In the genomic region with DNA sequence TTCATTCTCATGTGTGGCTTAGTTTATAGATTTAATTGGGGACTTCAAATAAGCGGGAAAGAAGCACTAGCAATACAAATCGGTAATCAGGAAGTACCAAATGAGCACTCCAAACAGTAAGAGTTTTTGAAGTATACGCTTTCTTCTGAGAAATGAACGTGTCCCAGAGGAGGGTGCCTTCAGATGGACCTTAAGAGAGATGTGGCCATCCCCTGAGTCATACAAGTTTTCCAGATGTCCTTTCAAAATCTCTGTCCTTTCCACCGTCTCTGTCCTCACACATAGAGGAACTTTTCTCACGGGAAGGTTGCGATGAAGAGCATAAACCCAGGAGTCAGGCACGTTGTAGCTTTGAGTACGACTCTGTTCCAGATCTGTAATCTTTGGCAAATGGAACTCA, we compare ENCODE assay signal across 9 cellular contexts. TPM values are rescaled to one million over a fixed set of nuclear protein-coding genes. Genes with fewer than 3 reads are reported as not detected.
A peak's percentile ranks its signal among the peaks of the same experiment; 100 is the strongest.
DNase-seq lines count a peak whose midpoint lies in the region; ATAC-seq, FAIRE-seq and TF ChIP-seq lines count a peak whose summit lies in the region.
"Had no signal": no experiment of that assay in that cellular context is flagged by ENCODE, and none has a peak within 500 bp of the region (broad histone marks: within the 10 kb centered on the region; RNA-seq: fewer than 3 reads in every experiment).

No MANE protein-coding gene starts in this region.

- WGBS in GM12878 (ENCODE audit: insufficient coverage, insufficient replicate concordance, low lambda C conversion rate, missing lambda C conversion rate) = 90% methylated on average over 9 of the region's 9 CpGs

- in situ Hi-C loops in GM12878 (cut with MboI) = no loop called here

- H3K27me3 ChIP-seq in HUES6 (ENCODE audit: control insufficient read depth, insufficient read depth, low read length) = no peaks in the 10 kb centered on the region
- no peaks in the 10 kb centered on the region for H3K27me3 ChIP-seq in GM12878 (replicated peaks in 1 of 2; ENCODE audit: control insufficient read depth in 2 of 2, insufficient read depth in 2 of 2, low read length in 1 of 2)
- H3K27me3 ChIP-seq in vagina = no peaks in the 10 kb centered on the region
- H3K27me3 ChIP-seq: esophagus muscularis mucosa had no signal

- peaks cover under 1% of the 10 kb centered on the region; the same call in 1 of the 2 replicates for H4K20me1 ChIP-seq in GM12878 (ENCODE audit: control insufficient read depth, insufficient read depth)

- no TSS peak for BruUV-seq in GM12878 (replicated peaks; lab: Mats Ljungman, UMichigan)

- TF ChIP-seq POLR2A in GM12878 (IDR thresholded peaks at IDR 0.05; ENCODE audit: low read depth, low read length) = no peak
- TF ChIP-seq POLR2A in vagina (IDR thresholded peaks at IDR 0.05) = no peak

- peak overlapping the region in 1 of 2 donors; percentile 86 for H3K4me3 Mint-ChIP-seq in CD14-positive monocyte
- peak overlapping the region; percentile 77 to 91 (median 84) for H3K4me3 Mint-ChIP-seq in naive thymus-derived CD8-positive, alpha-beta T cell

- RAD21 ChIA-PET in GM12878 (lab: Charles Lee; ENCODE audit: unreplicated experiment) = no interaction called here

- H3K4me3 ChIP-seq in HUES6 (ENCODE audit: low read depth, low read length) = peak overlapping the region; percentile 84
- H3K4me3 ChIP-seq in GM12878 = 0 out of 2 replicates have a peak overlapping the region, but pooled peaks have one; percentile 63
- H3K4me3 ChIP-seq in vagina = no peak overlapping the region

- POLR2A ChIA-PET in GM12878 (lab: Charles Lee) = no interaction called here
- POLR2A ChIA-PET in naive thymus-derived CD8-positive, alpha-beta T cell (lab: Charles Lee) = no interaction called here

- FAIRE-seq in GM12878 (lab: Jason Lieb, UNC) = no peak

- peaks cover 0 to 2% (median 0%) of the 10 kb centered on the region in 3 donors for H3K27me3 Mint-ChIP-seq in CD14-positive monocyte (ENCODE audit: low read depth in 3 of 3)
- no peaks in the 10 kb centered on the region for H3K27me3 Mint-ChIP-seq in naive thymus-derived CD8-positive, alpha-beta T cell

- no peaks in the 10 kb centered on the region for H3K36me3 Mint-ChIP-seq in CD14-positive monocyte
- H3K36me3 Mint-ChIP-seq in naive thymus-derived CD8-positive, alpha-beta T cell = no peaks in the 10 kb centered on the region

- peak overlapping the region; percentile 85; the same call in 1 of the 2 replicates for H2AFZ ChIP-seq in GM12878 (ENCODE audit: control insufficient read depth, low read depth, low read length)

- peak overlapping the region in 6 of 7 donors; percentile 88 to 94 (median 90) for H3K27ac Mint-ChIP-seq in CD14-positive monocyte
- peak overlapping the region; percentile 9 to 97 (median 92) for H3K27ac Mint-ChIP-seq in naive thymus-derived CD8-positive, alpha-beta T cell

- peak overlapping the region; percentile 96 for H3K9ac ChIP-seq in HUES6 (ENCODE audit: low read length)
- H3K9ac ChIP-seq in GM12878 (ENCODE audit: control insufficient read depth, insufficient read depth, low read length) = peak overlapping the region; percentile 86; the same call in 1 of the 2 replicates

- no peak for TF ChIP-seq EP300 in GM12878 (IDR thresholded peaks at IDR 0.05; ENCODE audit: borderline replicate concordance in 1 of 2, control insufficient read depth in 1 of 2, low read depth in 2 of 2, low read length in 2 of 2)

- H3K9me3 Mint-ChIP-seq in CD14-positive monocyte = peaks cover 0 to 1% (median 0%) of the 10 kb centered on the region in 7 donors
- H3K9me3 Mint-ChIP-seq in naive thymus-derived CD8-positive, alpha-beta T cell = no peaks in the 10 kb centered on the region

- no peaks in the 10 kb centered on the region for H3K36me3 ChIP-seq in HUES6 (ENCODE audit: control insufficient read depth, insufficient read depth, low read length)
- no peaks in the 10 kb centered on the region for H3K36me3 ChIP-seq in GM12878 (ENCODE audit: control insufficient read depth in 2 of 2, insufficient read depth in 2 of 2, low read length in 1 of 2)
- H3K36me3 ChIP-seq in vagina = no peaks in the 10 kb centered on the region
- H3K36me3 ChIP-seq: esophagus muscularis mucosa had no signal

- no peak for ATAC-seq in GM12878
- ATAC-seq in naive thymus-derived CD8-positive, alpha-beta T cell = no peak

- peaks cover 29% of the 10 kb centered on the region for H3K79me2 ChIP-seq in GM12878 (ENCODE audit: control insufficient read depth, insufficient read depth, low read length)

- H3K27ac ChIP-seq in HUES6 (ENCODE audit: low read depth, low read length) (0 out of 2 replicates have a peak overlapping the region, but pooled peaks have one; percentile 97), GM12878 (ENCODE audit: control insufficient read depth, insufficient read depth) (no peak overlapping the region), vagina (no peak overlapping the region)

- SMC1A ChIA-PET in GM12878 (lab: Charles Lee; ENCODE audit: uncharacterized antibody, unreplicated experiment) = interaction anchor here (1.4 kb wide), 1 partner anchor 29 kb away, joined by 4 read pairs; no protein-coding TSS in a partner anchor

- peaks cover 24% of the 10 kb centered on the region for H3K4me1 ChIP-seq in HUES6 (ENCODE audit: control insufficient read depth, insufficient read depth, low read length)
- no peaks in the 10 kb centered on the region for H3K4me1 ChIP-seq in GM12878 (ENCODE audit: control insufficient read depth, insufficient read depth, low read length)
- peaks cover 25% of the 10 kb centered on the region for H3K4me1 ChIP-seq in vagina

- H3K9me3 ChIP-seq in HUES6 (ENCODE audit: control insufficient read depth, insufficient read depth, low read depth, low read length) (no peaks in the 10 kb centered on the region), GM12878 (replicated peaks; ENCODE audit: control insufficient read depth, insufficient read depth, low read length) (no peaks in the 10 kb centered on the region; the same call in 2 of the 3 replicates), vagina (no peaks in the 10 kb centered on the region)
- H3K9me3 ChIP-seq: esophagus muscularis mucosa had no signal

- intact Hi-C loops in CD14-positive monocyte (cut with micrococcal nuclease) (loop anchor here (5.0 kb wide), 3 partner anchors 55 to 90 kb away; no protein-coding TSS in a partner anchor), GM12878 (cut with micrococcal nuclease; ENCODE audit: unreplicated experiment) (loop anchor here (5.0 kb wide), 1 partner anchor 90 kb away; no protein-coding TSS in a partner anchor), vagina (cut with DNase I) (no loop called here)

- DNase-seq in CD14-positive monocyte (ENCODE audit: low spot score) = no peak
- DNase-seq in GM12878 (ENCODE audit: low read depth, low spot score) = no peak
- no peak for DNase-seq in naive thymus-derived CD8-positive, alpha-beta T cell
- no peak for DNase-seq in cerebellum (ENCODE audit: low spot score)
- DNase-seq in NCI-H446 (lab: John Stamatoyannopoulos, UW) = no peak
- no peak for DNase-seq in stimulated activated naive CD4-positive, alpha-beta T cell (lab: John Stamatoyannopoulos, UW)
- no peak for DNase-seq in vagina (ENCODE audit: extremely low spot score in 2 of 2)

- TF ChIP-seq CTCF in CD14-positive monocyte (IDR thresholded peaks at IDR 0.05) (peak; percentile 2), GM12878 (IDR thresholded peaks at IDR 0.05 in 2 of 3, conservative IDR thresholded peaks at IDR 0.05 in 1 of 3; ENCODE audit: control insufficient read depth in 2 of 3, extremely low read depth in 1 of 3, insufficient read depth in 1 of 3, low read depth in 3 of 3, low read length in 3 of 3) (no peak), vagina (IDR thresholded peaks at IDR 0.05) (no peak)

- peak overlapping the region; percentile 91 for H3K4me2 ChIP-seq in GM12878 (ENCODE audit: control insufficient read depth, insufficient read depth)

- CTCF ChIA-PET in GM12878 (lab: Yijun Ruan, JAX) = no interaction called here

- TF ChIP-seq RAD21 in GM12878 (IDR thresholded peaks at IDR 0.05; ENCODE audit: insufficient read depth, low read depth, low read length) = no peak

- peaks cover 41% of the 10 kb centered on the region for H3K4me1 Mint-ChIP-seq in CD14-positive monocyte
- H3K4me1 Mint-ChIP-seq in naive thymus-derived CD8-positive, alpha-beta T cell = peaks cover 25 to 37% (median 33%) of the 10 kb centered on the region in 4 donors

TF ChIP-seq in GM12878, 131 proteins besides CTCF, POLR2A, EP300 and RAD21 (continues in another document):
- TF ChIP-seq NR2F1 (conservative IDR thresholded peaks at IDR 0.05) = no peak
- no peak for TF ChIP-seq WRNIP1 (IDR thresholded peaks at IDR 0.05; ENCODE audit: borderline replicate concordance, low read depth, low read length)
- no peak for TF ChIP-seq IKZF2 (IDR thresholded peaks at IDR 0.05)
- TF ChIP-seq NR2C2 (IDR thresholded peaks at IDR 0.05; ENCODE audit: borderline replicate concordance, control insufficient read depth, insufficient read length, low read depth) = no peak
- TF ChIP-seq JUNB (IDR thresholded peaks at IDR 0.05) = no peak

RNA-seq across cellular contexts. Expression of a gene that starts 1.7 kb away (rescaled TPM):
- polyA plus RNA-seq in CD14-positive monocyte = 10 to 100 TPM; 70.6 to 72.6 TPM
- total RNA-seq in GM12878 (2013; cell fraction: nucleolus; rRNA removed) = 145 and 153 TPM in 2 replicates
- total RNA-seq in GM12878 (2014; rRNA removed) = 46.4 and 60.1 TPM in 2 replicates
- total RNA-seq in GM12878 (2014; rRNA removed; fragmentation: Illumina TruSeq; extraction: Trizol) = 85.8 and 92.3 TPM in 2 replicates
- 99.2 and 103 TPM in 2 replicates for total RNA-seq in GM12878 (2021)
- polyA plus RNA-seq in GM12878 (2011; ENCODE audit: low read depth) = 59.8 TPM
- 111 and 133 TPM in 2 replicates for polyA plus RNA-seq in GM12878 (2011; rRNA removed)
- polyA plus RNA-seq in GM12878 (2011; cell fraction: cytosol; rRNA removed) = 61.8 and 102 TPM in 2 replicates
- polyA plus RNA-seq in GM12878 (2011; cell fraction: nucleus; rRNA removed) = 44.1 and 47.5 TPM in 2 replicates
- 69.3 and 85.8 TPM in 2 replicates for polyA plus RNA-seq in GM12878 (2012)
- polyA plus RNA-seq in GM12878 (2014; fragmentation: Illumina TruSeq; extraction: Trizol) = 93.1 and 106 TPM in 2 replicates
- 10 to 100 TPM; 28.8 to 29.5 TPM for polyA plus RNA-seq in GM12878 (2014; fragmentation: Nextera tagmentation; extraction: Ambion mirVana)
- polyA plus RNA-seq in GM12878 (2014; rRNA removed) = 42.8 and 51.2 TPM in 2 replicates
- polyA plus RNA-seq in GM12878 (2016; fragmentation: Nextera tagmentation; extraction: Ambion mirVana) = 10 to 100 TPM; 63.1 to 68.4 TPM
- polyA minus RNA-seq in GM12878 (2011; rRNA and poly(A)+ RNA removed) = 108 and 197 TPM in 2 replicates
- 49.2 and 60.1 TPM in 2 replicates for polyA minus RNA-seq in GM12878 (2011; cell fraction: cytosol; rRNA and poly(A)+ RNA removed)
- 28.9 and 48.3 TPM in 2 replicates for polyA minus RNA-seq in GM12878 (2011; cell fraction: nucleus; rRNA and poly(A)+ RNA removed)
- total RNA-seq in naive thymus-derived CD8-positive, alpha-beta T cell = 100 to 1,000 TPM; 137 to 151 TPM
- polyA plus RNA-seq in naive thymus-derived CD8-positive, alpha-beta T cell = 100 to 1,000 TPM in 1 of 3 donors, 10 to 100 TPM in 2; 78.2 to 116 (median 89.6) TPM
- total RNA-seq in cerebellum = 65.2 TPM
- 28.5 TPM for total RNA-seq in vagina

Comparison
In these comparisons a context has a peak if more than half of its experiments do, and no peak if none do; other contexts are left out.
1. H3K4me3 ChIP-seq: peak in HUES6 (single experiment) and GM12878 (single experiment); none in vagina (0 of 2).